14 cellular contexts compared by ENCODE assay signal in the genomic region with DNA sequence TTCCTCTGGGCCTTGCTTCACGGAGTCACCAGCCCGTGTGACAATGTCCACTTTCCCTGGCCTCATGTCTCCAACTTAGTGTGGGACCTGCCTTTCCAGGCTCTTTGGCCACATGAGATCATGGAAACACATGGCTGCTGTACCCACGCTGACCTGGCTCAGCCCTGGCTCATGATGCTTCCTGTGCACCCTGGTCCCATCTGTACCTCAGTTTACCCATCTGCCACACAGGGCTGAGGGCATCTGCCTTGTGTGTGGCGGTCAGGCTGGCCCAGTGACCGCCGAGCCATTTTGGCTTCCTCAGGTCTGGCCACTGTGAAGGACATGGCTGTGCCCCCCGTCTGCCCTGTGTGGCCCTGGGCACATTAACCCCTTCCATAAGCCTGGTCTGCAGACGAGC. TPM values are rescaled to one million over a fixed set of nuclear protein-coding genes. Genes with fewer than 3 reads are reported as not detected.
A peak's percentile ranks its signal among the peaks of the same experiment; 100 is the strongest.
DNase-seq lines count a peak whose midpoint lies in the region; ATAC-seq and TF ChIP-seq lines count a peak whose summit lies in the region.
"Had no signal": no experiment of that assay in that cellular context is flagged by ENCODE, and none has a peak within 500 bp of the region (broad histone marks: within the 10 kb centered on the region; RNA-seq: fewer than 3 reads in every experiment).

No MANE protein-coding gene starts in this region.

- H3K4me1 Mint-ChIP-seq in endothelial cell (ENCODE audit: unreplicated experiment), result no peaks in the 10 kb centered on the region
- peaks cover 12% of the 10 kb centered on the region for H3K4me1 Mint-ChIP-seq in progenitor cell of endocrine pancreas (ENCODE audit: low read depth)
- H3K4me1 Mint-ChIP-seq: CD4-positive, CD25-positive, alpha-beta regulatory T cell had no signal

- no peak overlapping the region for H3K4me3 ChIP-seq in HEK293 (ENCODE audit: low read depth, low read length)
- H3K4me3 ChIP-seq: A549, HAP-1 had no signal

- H3K27ac ChIP-seq in HEK293 (ENCODE audit: extremely low read depth, low read depth, low read length), result no peak overlapping the region
- H3K27ac ChIP-seq: A549 had no signal

- CTCF ChIA-PET in HEK293 (lab: Yijun Ruan, JAX), result no interaction called here

- H3K27me3 Mint-ChIP-seq in endothelial cell (ENCODE audit: unreplicated experiment), result peaks cover 6% of the 10 kb centered on the region
- H3K27me3 Mint-ChIP-seq in progenitor cell of endocrine pancreas, result no peaks in the 10 kb centered on the region
- H3K27me3 Mint-ChIP-seq: CD4-positive, CD25-positive, alpha-beta regulatory T cell had no signal

- TF ChIP-seq CTCF in HEK293 (tag by site-specific recombination; IDR thresholded peaks at IDR 0.05), result no peak
- TF ChIP-seq CTCF in endothelial cell (IDR thresholded peaks at IDR 0.05; ENCODE audit: unreplicated experiment), result no peak
- TF ChIP-seq CTCF in progenitor cell of endocrine pancreas (IDR thresholded peaks at IDR 0.05; ENCODE audit: unreplicated experiment), result no peak

- H3K36me3 Mint-ChIP-seq in endothelial cell (ENCODE audit: low read depth, unreplicated experiment) (no peaks in the 10 kb centered on the region), progenitor cell of endocrine pancreas (ENCODE audit: insufficient read depth) (no peaks in the 10 kb centered on the region)
- H3K36me3 Mint-ChIP-seq: CD4-positive, CD25-positive, alpha-beta regulatory T cell had no signal

- ATAC-seq in HG03135 (IDR thresholded peaks at IDR 0.05; ENCODE audit: unreplicated experiment), result no peak
- ATAC-seq: A549, HepG2 had no signal

- POLR2A ChIA-PET in HEK293 (lab: Yijun Ruan, JAX), result no interaction called here

- peak overlapping the region; percentile 36 for H3K27ac Mint-ChIP-seq in endothelial cell (ENCODE audit: unreplicated experiment)
- H3K27ac Mint-ChIP-seq in progenitor cell of endocrine pancreas, result peak overlapping the region; percentile 76

- H3K4me3 Mint-ChIP-seq in endothelial cell (ENCODE audit: unreplicated experiment) (no peak overlapping the region), progenitor cell of endocrine pancreas (ENCODE audit: low read depth) (no peak overlapping the region)
- H3K4me3 Mint-ChIP-seq: CD4-positive, CD25-positive, alpha-beta regulatory T cell had no signal

- H3K4me1 ChIP-seq in HEK293 (ENCODE audit: control insufficient read depth, insufficient read depth, low read length), result no peaks in the 10 kb centered on the region
- H3K4me1 ChIP-seq: A549, Caco-2, HAP-1 had no signal

- H3K9me3 Mint-ChIP-seq in endothelial cell (ENCODE audit: unreplicated experiment), result no peaks in the 10 kb centered on the region
- no peaks in the 10 kb centered on the region for H3K9me3 Mint-ChIP-seq in progenitor cell of endocrine pancreas (ENCODE audit: low read depth)
- H3K9me3 Mint-ChIP-seq: CD4-positive, CD25-positive, alpha-beta regulatory T cell had no signal

- no peaks in the 10 kb centered on the region for H3K36me3 ChIP-seq in HEK293 (ENCODE audit: control insufficient read depth in 2 of 2, insufficient read depth in 1 of 2, low read length in 2 of 2)
- H3K36me3 ChIP-seq: HAP-1 had no signal

- DNase-seq in endothelial cell (ENCODE audit: low spot score) (no peak), progenitor cell of endocrine pancreas (ENCODE audit: low spot score, unreplicated experiment) (no peak), nucleus accumbens (lab: John Stamatoyannopoulos, UW) (no peak), NCI-H1105 (lab: John Stamatoyannopoulos, UW) (no peak)
- no peak for DNase-seq in stimulated activated CD8-positive, alpha-beta memory T cell treated with anti-CD3 and anti-CD28 coated beads, Interleukin-4, amount 100 ng/mL, for 48 hours
- DNase-seq: C1 segment of cervical spinal cord; Caco-2; CD4-positive, CD25-positive, alpha-beta regulatory T cell had no signal

- no peaks in the 10 kb centered on the region for H3K9me3 ChIP-seq in HEK293 (ENCODE audit: control insufficient read depth, insufficient read depth, low read depth, low read length)
- H3K9me3 ChIP-seq: A549, Caco-2, HAP-1 had no signal

TF ChIP-seq in HEK293, 187 proteins besides CTCF, POLR2A, EP300 and RAD21:
- peak; percentile 47; the same call in 1 of the 2 replicates for TF ChIP-seq HIC1 (tag by site-specific recombination; IDR thresholded peaks at IDR 0.05)
- no peak for TF ChIP-seq ZNF169 (tag by site-specific recombination; IDR thresholded peaks at IDR 0.05)

RNA-seq across cellular contexts. Expression of gene CCDC188, which starts 32.2 kb away (rescaled TPM):
- not detected for total RNA-seq in endothelial cell (ENCODE audit: unreplicated experiment)
- total RNA-seq in progenitor cell of endocrine pancreas, result 3.3 and 4.0 TPM in 2 replicates
- total RNA-seq: Caco-2, H4, HepG2 had no signal

RNA-seq across cellular contexts. Expression of gene ZDHHC8, which starts 51.5 kb away (rescaled TPM):
- total RNA-seq in endothelial cell (ENCODE audit: unreplicated experiment), result 118 TPM
- total RNA-seq in progenitor cell of endocrine pancreas, result 82.1 and 83.5 TPM in 2 replicates
